1 cellular context compared by ENCODE assay signal in the genomic region with DNA sequence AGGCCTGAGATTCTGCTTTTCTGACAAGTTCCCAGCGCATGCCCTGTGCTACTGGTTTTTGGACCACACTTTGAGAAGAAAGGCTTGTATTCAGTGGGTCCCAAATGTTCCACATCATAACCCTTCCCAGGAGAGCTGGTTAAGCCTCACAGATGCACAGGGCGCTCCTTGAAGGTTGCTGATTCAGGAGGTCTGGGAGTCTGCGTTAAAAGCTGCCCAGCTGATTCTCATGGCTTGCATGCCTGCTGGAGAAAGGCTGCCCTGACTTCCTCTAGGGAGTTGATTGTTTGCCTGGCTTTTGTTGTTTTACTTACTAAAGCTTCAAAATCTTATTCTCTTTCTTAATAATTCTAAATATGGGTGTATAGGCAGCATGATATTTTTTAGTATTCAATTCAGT.
TF ChIP-seq lines count a peak whose summit lies in the region.

No MANE protein-coding gene starts in this region.

TF ChIP-seq in H1, 55 proteins besides CTCF, POLR2A, EP300 and RAD21:
- TF ChIP-seq SUZ12 (IDR thresholded peaks at IDR 0.05; ENCODE audit: low read length) (no peak), NANOG (IDR thresholded peaks at IDR 0.05; ENCODE audit: insufficient read depth, low read depth, low read length, poor library complexity, severe bottlenecking) (no peak), GABPA (IDR thresholded peaks at IDR 0.05; ENCODE audit: borderline replicate concordance, insufficient read depth, low read length) (no peak), SIRT6 (IDR thresholded peaks at IDR 0.05; ENCODE audit: low read length) (no peak), RFX5 (IDR thresholded peaks at IDR 0.05; ENCODE audit: borderline replicate concordance, low read depth, low read length) (no peak), SP1 (IDR thresholded peaks at IDR 0.05; ENCODE audit: low read depth, low read length) (no peak), EZH2 (IDR thresholded peaks at IDR 0.05; ENCODE audit: low read depth, low read length, severe bottlenecking) (no peak), SP2 (IDR thresholded peaks at IDR 0.05; ENCODE audit: low read length) (no peak), CBX8 (IDR thresholded peaks at IDR 0.05; ENCODE audit: borderline replicate concordance, low read depth, low read length) (no peak), CHD1 (IDR thresholded peaks at IDR 0.05; ENCODE audit: low read depth, low read length) (no peak), KDM5A (IDR thresholded peaks at IDR 0.05; ENCODE audit: low read length) (no peak), RBBP5 (IDR thresholded peaks at IDR 0.05; ENCODE audit: borderline replicate concordance, low read depth, low read length) (no peak), MAX (IDR thresholded peaks at IDR 0.05) (no peak), JUN (IDR thresholded peaks at IDR 0.05; ENCODE audit: low read depth, low read length) (no peak), HDAC6 (IDR thresholded peaks at IDR 0.05; ENCODE audit: low read depth, low read length) (no peak), BACH1 (IDR thresholded peaks at IDR 0.05; ENCODE audit: low read length) (no peak)
- TF ChIP-seq, protein P1, sequence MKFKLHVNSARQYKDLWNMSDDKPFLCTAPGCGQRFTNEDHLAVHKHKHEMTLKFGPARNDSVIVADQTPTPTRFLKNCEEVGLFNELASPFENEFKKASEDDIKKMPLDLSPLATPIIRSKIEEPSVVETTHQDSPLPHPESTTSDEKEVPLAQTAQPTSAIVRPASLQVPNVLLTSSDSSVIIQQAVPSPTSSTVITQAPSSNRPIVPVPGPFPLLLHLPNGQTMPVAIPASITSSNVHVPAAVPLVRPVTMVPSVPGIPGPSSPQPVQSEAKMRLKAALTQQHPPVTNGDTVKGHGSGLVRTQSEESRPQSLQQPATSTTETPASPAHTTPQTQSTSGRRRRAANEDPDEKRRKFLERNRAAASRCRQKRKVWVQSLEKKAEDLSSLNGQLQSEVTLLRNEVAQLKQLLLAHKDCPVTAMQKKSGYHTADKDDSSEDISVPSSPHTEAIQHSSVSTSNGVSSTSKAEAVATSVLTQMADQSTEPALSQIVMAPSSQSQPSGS (IDR thresholded peaks at IDR 0.05; ENCODE audit: low read length) = no peak
